ENCODE assay signal across 19 cellular contexts in the genomic region with DNA sequence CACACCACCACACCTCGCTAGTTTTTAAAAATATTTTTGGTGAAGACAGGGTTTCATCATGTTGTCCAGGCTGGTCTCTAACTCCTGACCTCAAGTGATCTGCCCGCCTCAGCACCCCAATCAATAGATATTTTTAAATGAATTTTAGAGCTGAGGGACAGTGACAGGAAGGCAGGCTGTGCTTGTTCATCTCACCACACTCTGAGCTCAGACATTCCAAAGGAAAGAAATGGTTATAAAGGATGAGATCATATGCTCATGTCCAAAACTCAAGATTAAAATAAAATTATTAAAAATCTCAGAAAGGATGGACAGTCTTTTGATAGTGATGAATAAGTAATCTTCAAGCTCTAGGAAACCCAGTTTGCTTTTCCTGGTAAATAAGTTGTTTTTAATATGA. TPM values are rescaled to one million over a fixed set of nuclear protein-coding genes. Genes with fewer than 3 reads are reported as not detected.
DNase-seq lines count a peak whose midpoint lies in the region; ATAC-seq and TF ChIP-seq lines count a peak whose summit lies in the region.
"Had no signal": no experiment of that assay in that cellular context is flagged by ENCODE, and none has a peak within 500 bp of the region (broad histone marks: within the 10 kb centered on the region; RNA-seq: fewer than 3 reads in every experiment).

No MANE protein-coding gene starts in this region.

- H3K4me1 ChIP-seq in GM23338 (ENCODE audit: insufficient read depth) (peaks cover 65% of the 10 kb centered on the region), smooth muscle cell (ENCODE audit: low read depth) (peaks cover 6% of the 10 kb centered on the region)

- no peak overlapping the region for H2AFZ ChIP-seq in GM23338
- no peak overlapping the region for H2AFZ ChIP-seq in smooth muscle cell (ENCODE audit: low read depth)

- H3K27ac ChIP-seq in GM23338 (ENCODE audit: low read depth) (peak overlapping the region; percentile 17; the same call in 1 of the 2 replicates), smooth muscle cell (ENCODE audit: low read depth) (peak overlapping the region; percentile 43)

- peaks cover 8% of the 10 kb centered on the region for H3K36me3 Mint-ChIP-seq in GM23338 (ENCODE audit: low read depth)
- no peaks in the 10 kb centered on the region for H3K36me3 Mint-ChIP-seq in chondrocyte (ENCODE audit: low read depth)
- H3K36me3 Mint-ChIP-seq: CD4-positive, alpha-beta memory T cell had no signal

- H3K4me3 Mint-ChIP-seq in GM23338 (no peak overlapping the region), chondrocyte (ENCODE audit: unreplicated experiment) (no peak overlapping the region)
- H3K4me3 Mint-ChIP-seq: B cell; CD4-positive, alpha-beta memory T cell; H9 had no signal

- H3K4me1 Mint-ChIP-seq in GM23338: peaks cover 54% of the 10 kb centered on the region
- H3K4me1 Mint-ChIP-seq in chondrocyte (ENCODE audit: low read depth): peaks cover 35% of the 10 kb centered on the region
- H3K4me1 Mint-ChIP-seq: B cell; CD4-positive, alpha-beta memory T cell had no signal

- no peak overlapping the region for H3K27ac Mint-ChIP-seq in GM23338
- H3K27ac Mint-ChIP-seq in chondrocyte (ENCODE audit: unreplicated experiment): peak overlapping the region; percentile 57
- H3K27ac Mint-ChIP-seq: B cell had no signal

- H3K9me3 Mint-ChIP-seq in GM23338 (no peaks in the 10 kb centered on the region), chondrocyte (ENCODE audit: low read depth) (no peaks in the 10 kb centered on the region)
- H3K9me3 Mint-ChIP-seq: CD4-positive, alpha-beta memory T cell had no signal

- H3F3A ChIP-seq in GM23338 (replicated peaks; ENCODE audit: low read depth): peaks cover 33% of the 10 kb centered on the region
- no peaks in the 10 kb centered on the region for H3F3A ChIP-seq in smooth muscle cell (ENCODE audit: low read depth)

- DNase-seq in AG20443 (ENCODE audit: low spot score): peak; percentile 33
- DNase-seq in GM23338 (ENCODE audit: low spot score): no peak
- no peak for DNase-seq in chondrocyte (ENCODE audit: low spot score)
- DNase-seq in smooth muscle cell (lab: John Stamatoyannopoulos, UW; ENCODE audit: unreplicated experiment): no peak
- no peak for DNase-seq in NCI-H345 (lab: John Stamatoyannopoulos, UW)
- DNase-seq: 8988T; C1 segment of cervical spinal cord; CD4-positive, alpha-beta memory T cell; DMS153; DMS79 treated with DMSO at 0.1 percent for 48 hours; GF-D8; GOT3; H9; IMR-90; KBM-7 had no signal

- no peak overlapping the region for H3K9ac ChIP-seq in smooth muscle cell (ENCODE audit: low read depth)

- H3K27me3 ChIP-seq in GM23338 (ENCODE audit: insufficient read depth): no peaks in the 10 kb centered on the region
- no peaks in the 10 kb centered on the region for H3K27me3 ChIP-seq in smooth muscle cell (ENCODE audit: low read depth)

- no peak overlapping the region for H3K4me2 ChIP-seq in GM23338
- H3K4me2 ChIP-seq in smooth muscle cell: no peak overlapping the region

- no peaks in the 10 kb centered on the region for H3K9me3 ChIP-seq in smooth muscle cell (replicated peaks; ENCODE audit: low read depth)

- no peaks in the 10 kb centered on the region for H3K79me2 ChIP-seq in GM23338 (replicated peaks; ENCODE audit: insufficient read depth)
- H3K79me2 ChIP-seq in smooth muscle cell (ENCODE audit: low read depth): no peaks in the 10 kb centered on the region

- ATAC-seq in GM23338 (no peak), esophagus mucosa (no peak), GM18520 (IDR thresholded peaks at IDR 0.05; ENCODE audit: unreplicated experiment) (no peak)

- no peaks in the 10 kb centered on the region for H3K36me3 ChIP-seq in GM23338 (ENCODE audit: insufficient read depth)
- H3K36me3 ChIP-seq in smooth muscle cell (ENCODE audit: low read depth): no peaks in the 10 kb centered on the region

- H3K27me3 Mint-ChIP-seq in GM23338 (ENCODE audit: insufficient read depth, low read depth, poor library complexity) (peaks cover 12% of the 10 kb centered on the region), chondrocyte (ENCODE audit: low read depth) (no peaks in the 10 kb centered on the region)

- TF ChIP-seq CTCF in GM23338 (conservative IDR thresholded peaks at IDR 0.05; ENCODE audit: low read depth in 2 of 2) (no peak), chondrocyte (IDR thresholded peaks at IDR 0.05) (no peak), smooth muscle cell (IDR thresholded peaks at IDR 0.05; ENCODE audit: borderline replicate concordance, insufficient read depth, poor library complexity, severe bottlenecking) (no peak)

- H3K9me2 ChIP-seq in GM23338 (ENCODE audit: insufficient read depth): no peaks in the 10 kb centered on the region

- H4K20me1 ChIP-seq in GM23338 (replicated peaks; ENCODE audit: insufficient read depth): 0 out of 2 replicates have a peak, but pooled peaks cover 6% of the 10 kb centered on the region
- H4K20me1 ChIP-seq in smooth muscle cell (ENCODE audit: low read depth): no peaks in the 10 kb centered on the region

- no peak overlapping the region for H3K4me3 ChIP-seq in GM23338
- H3K4me3 ChIP-seq in smooth muscle cell: no peak overlapping the region

- 93% methylated on average over 2 of the region's 2 CpGs for WGBS in smooth muscle cell (ENCODE audit: low lambda C conversion rate)

TF ChIP-seq in GM23338, 12 proteins besides CTCF, POLR2A, EP300 and RAD21 (continues in another document):
- TF ChIP-seq CREB1 (CRISPR knock-in tag; IDR thresholded peaks at IDR 0.05; ENCODE audit: low read depth): no peak
- no peak for TF ChIP-seq EZH2phosphoT487 (IDR thresholded peaks at IDR 0.05; ENCODE audit: unreplicated experiment)
- TF ChIP-seq EZH2 (IDR thresholded peaks at IDR 0.05; ENCODE audit: low read depth, unreplicated experiment): no peak
- no peak for TF ChIP-seq NANOG (IDR thresholded peaks at IDR 0.05; ENCODE audit: borderline replicate concordance)
- TF ChIP-seq ZNF331 (CRISPR knock-in tag; IDR thresholded peaks at IDR 0.05; ENCODE audit: low read depth): no peak
- TF ChIP-seq, protein P1, sequence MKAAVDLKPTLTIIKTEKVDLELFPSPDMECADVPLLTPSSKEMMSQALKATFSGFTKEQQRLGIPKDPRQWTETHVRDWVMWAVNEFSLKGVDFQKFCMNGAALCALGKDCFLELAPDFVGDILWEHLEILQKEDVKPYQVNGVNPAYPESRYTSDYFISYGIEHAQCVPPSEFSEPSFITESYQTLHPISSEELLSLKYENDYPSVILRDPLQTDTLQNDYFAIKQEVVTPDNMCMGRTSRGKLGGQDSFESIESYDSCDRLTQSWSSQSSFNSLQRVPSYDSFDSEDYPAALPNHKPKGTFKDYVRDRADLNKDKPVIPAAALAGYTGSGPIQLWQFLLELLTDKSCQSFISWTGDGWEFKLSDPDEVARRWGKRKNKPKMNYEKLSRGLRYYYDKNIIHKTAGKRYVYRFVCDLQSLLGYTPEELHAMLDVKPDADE (IDR thresholded peaks at IDR 0.05): no peak
- TF ChIP-seq, protein P2, sequence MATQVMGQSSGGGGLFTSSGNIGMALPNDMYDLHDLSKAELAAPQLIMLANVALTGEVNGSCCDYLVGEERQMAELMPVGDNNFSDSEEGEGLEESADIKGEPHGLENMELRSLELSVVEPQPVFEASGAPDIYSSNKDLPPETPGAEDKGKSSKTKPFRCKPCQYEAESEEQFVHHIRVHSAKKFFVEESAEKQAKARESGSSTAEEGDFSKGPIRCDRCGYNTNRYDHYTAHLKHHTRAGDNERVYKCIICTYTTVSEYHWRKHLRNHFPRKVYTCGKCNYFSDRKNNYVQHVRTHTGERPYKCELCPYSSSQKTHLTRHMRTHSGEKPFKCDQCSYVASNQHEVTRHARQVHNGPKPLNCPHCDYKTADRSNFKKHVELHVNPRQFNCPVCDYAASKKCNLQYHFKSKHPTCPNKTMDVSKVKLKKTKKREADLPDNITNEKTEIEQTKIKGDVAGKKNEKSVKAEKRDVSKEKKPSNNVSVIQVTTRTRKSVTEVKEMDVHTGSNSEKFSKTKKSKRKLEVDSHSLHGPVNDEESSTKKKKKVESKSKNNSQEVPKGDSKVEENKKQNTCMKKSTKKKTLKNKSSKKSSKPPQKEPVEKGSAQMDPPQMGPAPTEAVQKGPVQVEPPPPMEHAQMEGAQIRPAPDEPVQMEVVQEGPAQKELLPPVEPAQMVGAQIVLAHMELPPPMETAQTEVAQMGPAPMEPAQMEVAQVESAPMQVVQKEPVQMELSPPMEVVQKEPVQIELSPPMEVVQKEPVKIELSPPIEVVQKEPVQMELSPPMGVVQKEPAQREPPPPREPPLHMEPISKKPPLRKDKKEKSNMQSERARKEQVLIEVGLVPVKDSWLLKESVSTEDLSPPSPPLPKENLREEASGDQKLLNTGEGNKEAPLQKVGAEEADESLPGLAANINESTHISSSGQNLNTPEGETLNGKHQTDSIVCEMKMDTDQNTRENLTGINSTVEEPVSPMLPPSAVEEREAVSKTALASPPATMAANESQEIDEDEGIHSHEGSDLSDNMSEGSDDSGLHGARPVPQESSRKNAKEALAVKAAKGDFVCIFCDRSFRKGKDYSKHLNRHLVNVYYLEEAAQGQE (IDR thresholded peaks at IDR 0.05; ENCODE audit: unreplicated experiment): no peak
- no peak for TF ChIP-seq JUNB (IDR thresholded peaks at IDR 0.05; ENCODE audit: unreplicated experiment)
- no peak for TF ChIP-seq POLR2AphosphoS5 (IDR thresholded peaks at IDR 0.05; ENCODE audit: low read depth)

RNA-seq across cellular contexts. Expression of gene L1TD1, which starts 40.9 kb away (rescaled TPM):
- 280 and 283 TPM in 2 replicates for total RNA-seq in GM23338 (2014; rRNA removed; shearing (Covaris generic))
- 509 and 628 TPM in 2 replicates for polyA plus RNA-seq in GM23338 (2016; fragmentation: Nextera tagmentation; extraction: Ambion mirVana)
- 0.12 to 0.26 TPM (median 0.15 TPM) in 3 replicates for total RNA-seq in chondrocyte
- total RNA-seq in smooth muscle cell: 2.0 and 2.7 TPM in 2 replicates
- 0.41 and 3.1 TPM in 2 replicates for polyA plus RNA-seq in smooth muscle cell
- total RNA-seq in esophagus mucosa: not detected
- total RNA-seq: B cell; CD4-positive, alpha-beta memory T cell; HT-29; IMR-90 had no signal
- polyA plus RNA-seq: CD4-positive, alpha-beta memory T cell; IMR-90 had no signal

Comparison
In these comparisons a context has a peak if more than half of its experiments do, and no peak if none do; other contexts are left out.
1. RNA of gene L1TD1, which starts 40.9 kb away (total RNA-seq): 280 to 283 TPM in GM23338; 2.0 to 2.7 TPM in smooth muscle cell, 0.12 to 0.26 TPM in chondrocyte and not detected in esophagus mucosa (single experiment); every median in the first group is over 10 times any median in the second.